ENCODE assay signal across 18 cellular contexts in genomic region chr11:7643323-7643722, GRCh38. TPM values are rescaled to one million over a fixed set of nuclear protein-coding genes. Genes with fewer than 3 reads are reported as not detected.
A peak's percentile ranks its signal among the peaks of the same experiment; 100 is the strongest.
DNase-seq lines count a peak whose midpoint lies in the region; ATAC-seq, FAIRE-seq and TF ChIP-seq lines count a peak whose summit lies in the region.
"Had no signal": no experiment of that assay in that cellular context is flagged by ENCODE, and none has a peak within 500 bp of the region (broad histone marks: within the 10 kb centered on the region; RNA-seq: fewer than 3 reads in every experiment).

No MANE protein-coding gene starts in this region.

- H3K4me3 Mint-ChIP-seq in type B pancreatic cell (no peak overlapping the region), GM23338 (no peak overlapping the region)
- no peak overlapping the region for H3K4me3 Mint-ChIP-seq in activated CD8-positive, alpha-beta T cell treated with anti-CD3 and anti-CD28 coated beads for 36 hours
- H3K4me3 Mint-ChIP-seq: CD14-positive monocyte; CD8-positive, alpha-beta T cell; IgD-negative memory B cell had no signal

- H3K79me2 ChIP-seq in GM23338 (replicated peaks; ENCODE audit: insufficient read depth), result no peaks in the 10 kb centered on the region

- H3K9me2 ChIP-seq in GM23338 (ENCODE audit: insufficient read depth), result peaks cover under 1% of the 10 kb centered on the region; the same call in 1 of the 2 replicates

- no peaks in the 10 kb centered on the region for H3K36me3 ChIP-seq in GM23338 (ENCODE audit: insufficient read depth)

- H3K36me3 Mint-ChIP-seq in type B pancreatic cell (peaks cover 41% of the 10 kb centered on the region), GM23338 (ENCODE audit: low read depth) (peaks cover 5% of the 10 kb centered on the region; the same call in 2 of the 3 replicates)
- no peaks in the 10 kb centered on the region for H3K36me3 Mint-ChIP-seq in activated CD8-positive, alpha-beta T cell treated with anti-CD3 and anti-CD28 coated beads for 36 hours (ENCODE audit: low read depth)

- no peaks in the 10 kb centered on the region for H3K9me3 Mint-ChIP-seq in type B pancreatic cell
- no peaks in the 10 kb centered on the region for H3K9me3 Mint-ChIP-seq in GM23338
- H3K9me3 Mint-ChIP-seq in activated CD8-positive, alpha-beta T cell treated with anti-CD3 and anti-CD28 coated beads for 36 hours, result no peaks in the 10 kb centered on the region
- H3K9me3 Mint-ChIP-seq: CD8-positive, alpha-beta T cell; IgD-negative memory B cell had no signal

- ATAC-seq in GM23338, result no peak
- ATAC-seq in activated CD8-positive, alpha-beta T cell treated with anti-CD3 and anti-CD28 coated beads for 36 hours, result no peak
- ATAC-seq: A549; CD8-positive, alpha-beta T cell had no signal

- FAIRE-seq in D721Med (lab: Jason Lieb, UNC), result no peak
- FAIRE-seq: A549, GM12892 had no signal

- POLR2A ChIA-PET in activated CD8-positive, alpha-beta T cell treated with anti-CD3 and anti-CD28 coated beads for 36 hours (lab: Charles Lee), result no interaction called here

- no peak overlapping the region for H3K27ac ChIP-seq in GM23338 (ENCODE audit: low read depth)
- H3K27ac ChIP-seq: A549 had no signal

- CTCF ChIA-PET in activated CD8-positive, alpha-beta T cell treated with anti-CD3 and anti-CD28 coated beads for 36 hours (lab: Charles Lee), result interaction anchor here (1.2 to 1.5 kb wide), 4 partner anchors 14 to 130 kb away, joined by 3 to 6 read pairs (median 4); partner anchors contain the start of gene PPFIBP2

- H3K27me3 Mint-ChIP-seq in type B pancreatic cell, result no peaks in the 10 kb centered on the region
- H3K27me3 Mint-ChIP-seq in GM23338 (ENCODE audit: insufficient read depth, low read depth, poor library complexity), result peaks cover 2% of the 10 kb centered on the region
- no peaks in the 10 kb centered on the region for H3K27me3 Mint-ChIP-seq in activated CD8-positive, alpha-beta T cell treated with anti-CD3 and anti-CD28 coated beads for 36 hours
- H3K27me3 Mint-ChIP-seq: IgD-negative memory B cell had no signal

- DNase-seq in NCI-H69 (lab: John Stamatoyannopoulos, UW) (peak; percentile 63), left kidney (ENCODE audit: low read depth, low spot score) (peak; percentile 83), pons (ENCODE audit: low spot score) (peak; percentile 62), type B pancreatic cell (ENCODE audit: extremely low spot score, unreplicated experiment) (no peak), D721Med (ENCODE audit: insufficient read length, low spot score) (no peak), GM23338 (ENCODE audit: low spot score) (no peak)
- DNase-seq in activated effector memory CD4-positive, alpha-beta T cell treated with anti-CD3 and anti-CD28 coated beads, Interleukin-2, amount 50 U/mL, for 16 hours, result no peak
- no peak for DNase-seq in activated CD8-positive, alpha-beta T cell treated with anti-CD3 and anti-CD28 coated beads for 36 hours
- DNase-seq: Caco-2; CD8-positive, alpha-beta T cell; DMS 273 treated with DMSO at 0.1 percent for 48 hours; EL; H7; KG1 had no signal

- peaks cover 11% of the 10 kb centered on the region for H3K4me1 Mint-ChIP-seq in type B pancreatic cell (ENCODE audit: unreplicated experiment)
- H3K4me1 Mint-ChIP-seq in GM23338, result peaks cover 16% of the 10 kb centered on the region
- H3K4me1 Mint-ChIP-seq in activated CD8-positive, alpha-beta T cell treated with anti-CD3 and anti-CD28 coated beads for 36 hours (ENCODE audit: low read depth), result no peaks in the 10 kb centered on the region

- intact Hi-C loops in activated CD8-positive, alpha-beta T cell treated with anti-CD3 and anti-CD28 coated beads for 36 hours (cut with micrococcal nuclease), result no loop called here

- no peaks in the 10 kb centered on the region for H3F3A ChIP-seq in GM23338 (replicated peaks; ENCODE audit: low read depth)

- TF ChIP-seq CTCF in type B pancreatic cell (conservative IDR thresholded peaks at IDR 0.05), result no peak
- no peak for TF ChIP-seq CTCF in D721Med (IDR thresholded peaks at IDR 0.05; ENCODE audit: insufficient read depth, missing control alignments)
- TF ChIP-seq CTCF in GM23338 (conservative IDR thresholded peaks at IDR 0.05; ENCODE audit: low read depth in 2 of 2), result no peak
- TF ChIP-seq CTCF in activated CD8-positive, alpha-beta T cell treated with anti-CD3 and anti-CD28 coated beads for 36 hours (IDR thresholded peaks at IDR 0.05), result no peak

- no peak overlapping the region for H2AFZ ChIP-seq in GM23338

- no peak overlapping the region for H3K4me2 ChIP-seq in GM23338
- H3K4me2 ChIP-seq: A549 had no signal

- no peak overlapping the region for H3K4me3 ChIP-seq in GM23338
- H3K4me3 ChIP-seq: A549 had no signal

- H3K27me3 ChIP-seq in GM23338 (ENCODE audit: insufficient read depth), result no peaks in the 10 kb centered on the region

- no peaks in the 10 kb centered on the region for H4K20me1 ChIP-seq in GM23338 (replicated peaks; ENCODE audit: insufficient read depth)

- no peaks in the 10 kb centered on the region for H3K4me1 ChIP-seq in GM23338 (ENCODE audit: insufficient read depth)

- H3K27ac Mint-ChIP-seq in type B pancreatic cell (peak overlapping the region; percentile 20), GM23338 (no peak overlapping the region)
- H3K27ac Mint-ChIP-seq in activated CD8-positive, alpha-beta T cell treated with anti-CD3 and anti-CD28 coated beads for 36 hours, result no peak overlapping the region
- H3K27ac Mint-ChIP-seq: CD8-positive, alpha-beta T cell; IgD-negative memory B cell had no signal

TF ChIP-seq in GM23338, 12 proteins besides CTCF, POLR2A, EP300 and RAD21 (continues in another document):
- TF ChIP-seq EZH2 (IDR thresholded peaks at IDR 0.05; ENCODE audit: low read depth, unreplicated experiment), result no peak
- TF ChIP-seq ZNF462 (CRISPR knock-in tag; IDR thresholded peaks at IDR 0.05), result no peak
- no peak for TF ChIP-seq NANOG (IDR thresholded peaks at IDR 0.05; ENCODE audit: borderline replicate concordance)
- no peak for TF ChIP-seq EZH2phosphoT487 (IDR thresholded peaks at IDR 0.05; ENCODE audit: unreplicated experiment)
- TF ChIP-seq CREB1 (CRISPR knock-in tag; IDR thresholded peaks at IDR 0.05; ENCODE audit: low read depth), result no peak
- TF ChIP-seq POLR2AphosphoS5 (IDR thresholded peaks at IDR 0.05; ENCODE audit: low read depth), result no peak
- TF ChIP-seq ZNF331 (CRISPR knock-in tag; IDR thresholded peaks at IDR 0.05; ENCODE audit: low read depth), result no peak

RNA-seq across cellular contexts. Expression of gene CYB5R2, which starts 30.0 kb away (rescaled TPM):
- 23.2 and 28.2 TPM in 2 replicates for total RNA-seq in type B pancreatic cell (ENCODE audit: low replicate concordance)
- total RNA-seq in GM23338 (2014; rRNA removed; shearing (Covaris generic)), result 30.3 and 40.9 TPM in 2 replicates
- polyA plus RNA-seq in GM23338 (2016; fragmentation: Nextera tagmentation; extraction: Ambion mirVana), result 48.9 and 56.2 TPM in 2 replicates
- 1 to 10 TPM; 4.2 to 4.9 TPM for total RNA-seq in activated CD8-positive, alpha-beta T cell treated with anti-CD3 and anti-CD28 coated beads for 36 hours
- total RNA-seq: CD8-positive, alpha-beta T cell had no signal

Comparison
In these comparisons a context has a peak if more than half of its experiments do, and no peak if none do; other contexts are left out.
1. DNase-seq: peak in NCI-H69 (single experiment), left kidney (single experiment) and pons (single experiment); none in type B pancreatic cell (single experiment), activated effector memory CD4-positive, alpha-beta T cell treated with anti-CD3 and anti-CD28 coated beads, Interleukin-2, amount 50 U/mL, for 16 hours (single experiment), D721Med (single experiment), GM23338 (single experiment) and activated CD8-positive, alpha-beta T cell treated with anti-CD3 and anti-CD28 coated beads for 36 hours (single experiment).